Comparison of ENCODE assay signal across 1 cellular context in the genomic region with DNA sequence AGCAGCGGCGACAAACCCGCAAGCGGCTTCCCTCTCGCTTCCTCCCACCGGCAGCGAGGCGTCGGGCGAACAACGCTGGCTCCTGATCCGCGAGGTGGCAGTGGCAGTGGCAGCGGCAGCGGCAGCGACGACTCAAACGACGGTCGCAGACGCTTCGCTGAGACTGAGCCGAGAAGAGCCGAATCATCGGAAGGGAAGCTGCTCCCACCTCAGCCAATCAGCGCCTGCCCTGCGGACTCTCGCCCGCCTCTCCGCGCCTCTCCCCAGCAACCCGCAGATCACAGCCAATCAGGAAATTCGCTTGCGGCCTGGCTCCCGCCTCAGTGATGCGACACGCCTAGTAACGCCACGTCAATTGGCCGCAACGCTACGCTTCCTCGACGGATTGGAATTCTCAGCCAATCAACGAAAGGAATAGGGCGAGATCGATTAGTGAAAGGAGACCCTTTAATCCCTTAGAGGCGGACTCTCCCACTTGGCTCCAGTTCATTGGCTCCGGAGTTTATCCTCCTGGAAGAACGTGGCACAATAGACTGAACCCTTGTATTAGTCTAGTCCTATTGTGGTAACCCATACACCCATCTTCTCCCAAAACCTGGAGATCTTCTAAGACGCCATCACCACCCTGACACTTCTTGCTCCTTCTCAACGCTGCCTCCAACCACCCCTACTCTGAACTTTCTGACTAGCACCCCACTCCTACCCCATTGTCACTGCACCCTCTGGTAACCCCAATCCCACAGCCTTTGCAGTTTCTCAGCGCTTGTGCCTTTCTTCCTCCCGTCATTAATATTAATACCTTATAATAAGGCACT.
TF ChIP-seq lines count a peak whose summit lies in the region.

Gene VCP, minus strand, starts transcription at position 165 of the 815 bp plus-strand sequence. CDS start 272 bp downstream, outside the sequence.

TF ChIP-seq in HepG2, 621 proteins besides CTCF, POLR2A, EP300 and RAD21 (continued from another document and continues in another):
- no peak for TF ChIP-seq ZNF576 (CRISPR knock-in tag; IDR thresholded peaks at IDR 0.05)
- TF ChIP-seq NKX3-1 (CRISPR knock-in tag; IDR thresholded peaks at IDR 0.05): no peak
- TF ChIP-seq AGO2 (optimal IDR thresholded peaks at IDR 0.05; ENCODE audit: low read depth, low read length): no peak
- no peak for TF ChIP-seq ZFP36 (IDR thresholded peaks at IDR 0.05; ENCODE audit: borderline replicate concordance, low read depth, low read length, partially characterized antibody)
- no peak for TF ChIP-seq EEA1 (CRISPR knock-in tag; IDR thresholded peaks at IDR 0.05; ENCODE audit: borderline replicate concordance)
- no peak for TF ChIP-seq ZNF800 (CRISPR knock-in tag; IDR thresholded peaks at IDR 0.05)
- peak; percentile 62; the same call in 1 of the 2 replicates for TF ChIP-seq RELA (CRISPR knock-in tag; IDR thresholded peaks at IDR 0.05)
- TF ChIP-seq ZNF780A (CRISPR knock-in tag; IDR thresholded peaks at IDR 0.05): no peak
- TF ChIP-seq HMG20B (CRISPR knock-in tag; conservative IDR thresholded peaks at IDR 0.05): no peak; the same call in 1 of the 2 replicates
- TF ChIP-seq GLI4 (CRISPR knock-in tag; IDR thresholded peaks at IDR 0.05; ENCODE audit: borderline replicate concordance): no peak
- TF ChIP-seq XBP1 (CRISPR knock-in tag; IDR thresholded peaks at IDR 0.05): peak; percentile 93; the same call in 1 of the 2 replicates
- no peak for TF ChIP-seq ZSCAN29 (CRISPR knock-in tag; conservative IDR thresholded peaks at IDR 0.05)
- 0 out of 2 replicates have a peak, but pooled peaks have one; percentile 11 for TF ChIP-seq RXRA (CRISPR knock-in tag; IDR thresholded peaks at IDR 0.05)
- TF ChIP-seq ZNF382 (CRISPR knock-in tag; IDR thresholded peaks at IDR 0.05; ENCODE audit: borderline replicate concordance): no peak
- TF ChIP-seq ARHGAP35 (CRISPR knock-in tag; IDR thresholded peaks at IDR 0.05; ENCODE audit: borderline replicate concordance): 0 out of 2 replicates have a peak, but pooled peaks have one; percentile 65
- no peak for TF ChIP-seq ETV6 (CRISPR knock-in tag; conservative IDR thresholded peaks at IDR 0.05)
- TF ChIP-seq ZNF615 (CRISPR knock-in tag; IDR thresholded peaks at IDR 0.05; ENCODE audit: borderline replicate concordance): no peak
- TF ChIP-seq HCFC1 (IDR thresholded peaks at IDR 0.05; ENCODE audit: low read depth, low read length): no peak; the same call in 1 of the 2 replicates
- TF ChIP-seq, protein P1, sequence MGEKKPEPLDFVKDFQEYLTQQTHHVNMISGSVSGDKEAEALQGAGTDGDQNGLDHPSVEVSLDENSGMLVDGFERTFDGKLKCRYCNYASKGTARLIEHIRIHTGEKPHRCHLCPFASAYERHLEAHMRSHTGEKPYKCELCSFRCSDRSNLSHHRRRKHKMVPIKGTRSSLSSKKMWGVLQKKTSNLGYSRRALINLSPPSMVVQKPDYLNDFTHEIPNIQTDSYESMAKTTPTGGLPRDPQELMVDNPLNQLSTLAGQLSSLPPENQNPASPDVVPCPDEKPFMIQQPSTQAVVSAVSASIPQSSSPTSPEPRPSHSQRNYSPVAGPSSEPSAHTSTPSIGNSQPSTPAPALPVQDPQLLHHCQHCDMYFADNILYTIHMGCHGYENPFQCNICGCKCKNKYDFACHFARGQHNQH (CRISPR knock-in tag; IDR thresholded peaks at IDR 0.05): no peak; the same call in none of the 2 replicates
- TF ChIP-seq ZNF354B (CRISPR knock-in tag; IDR thresholded peaks at IDR 0.05): no peak
- TF ChIP-seq ZNF331 (CRISPR knock-in tag; IDR thresholded peaks at IDR 0.05): no peak; the same call in none of the 2 replicates
- TF ChIP-seq KLF13 (CRISPR knock-in tag; IDR thresholded peaks at IDR 0.05): no peak
- TF ChIP-seq ZMYM2 (CRISPR knock-in tag; IDR thresholded peaks at IDR 0.05): no peak
- no peak; the same call in 1 of the 2 replicates for TF ChIP-seq ELF3 (CRISPR knock-in tag; IDR thresholded peaks at IDR 0.05)
- TF ChIP-seq SP1 (IDR thresholded peaks at IDR 0.05): no peak
- peak; percentile 56 for TF ChIP-seq SP1 (CRISPR knock-in tag; IDR thresholded peaks at IDR 0.05)
- TF ChIP-seq, protein P2, sequence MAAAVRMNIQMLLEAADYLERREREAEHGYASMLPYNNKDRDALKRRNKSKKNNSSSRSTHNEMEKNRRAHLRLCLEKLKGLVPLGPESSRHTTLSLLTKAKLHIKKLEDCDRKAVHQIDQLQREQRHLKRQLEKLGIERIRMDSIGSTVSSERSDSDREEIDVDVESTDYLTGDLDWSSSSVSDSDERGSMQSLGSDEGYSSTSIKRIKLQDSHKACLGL (CRISPR knock-in tag; IDR thresholded peaks at IDR 0.05): peak; percentile 69; the same call in 1 of the 2 replicates
- TF ChIP-seq ZBTB8A (CRISPR knock-in tag; IDR thresholded peaks at IDR 0.05; ENCODE audit: borderline replicate concordance, low read depth): no peak
- TF ChIP-seq ZNF205 (CRISPR knock-in tag; IDR thresholded peaks at IDR 0.05): no peak
- TF ChIP-seq ZNF3 (CRISPR knock-in tag; IDR thresholded peaks at IDR 0.05): no peak
- TF ChIP-seq, protein P3, sequence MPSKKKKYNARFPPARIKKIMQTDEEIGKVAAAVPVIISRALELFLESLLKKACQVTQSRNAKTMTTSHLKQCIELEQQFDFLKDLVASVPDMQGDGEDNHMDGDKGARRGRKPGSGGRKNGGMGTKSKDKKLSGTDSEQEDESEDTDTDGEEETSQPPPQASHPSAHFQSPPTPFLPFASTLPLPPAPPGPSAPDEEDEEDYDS (CRISPR knock-in tag; IDR thresholded peaks at IDR 0.05): peak; percentile 71; the same call in 1 of the 2 replicates
- no peak for TF ChIP-seq ZBTB40 (IDR thresholded peaks at IDR 0.05)
- TF ChIP-seq ZBTB40 (CRISPR knock-in tag; IDR thresholded peaks at IDR 0.05): no peak
- TF ChIP-seq RCOR2 (CRISPR knock-in tag; IDR thresholded peaks at IDR 0.05): no peak
- TF ChIP-seq, protein P4, sequence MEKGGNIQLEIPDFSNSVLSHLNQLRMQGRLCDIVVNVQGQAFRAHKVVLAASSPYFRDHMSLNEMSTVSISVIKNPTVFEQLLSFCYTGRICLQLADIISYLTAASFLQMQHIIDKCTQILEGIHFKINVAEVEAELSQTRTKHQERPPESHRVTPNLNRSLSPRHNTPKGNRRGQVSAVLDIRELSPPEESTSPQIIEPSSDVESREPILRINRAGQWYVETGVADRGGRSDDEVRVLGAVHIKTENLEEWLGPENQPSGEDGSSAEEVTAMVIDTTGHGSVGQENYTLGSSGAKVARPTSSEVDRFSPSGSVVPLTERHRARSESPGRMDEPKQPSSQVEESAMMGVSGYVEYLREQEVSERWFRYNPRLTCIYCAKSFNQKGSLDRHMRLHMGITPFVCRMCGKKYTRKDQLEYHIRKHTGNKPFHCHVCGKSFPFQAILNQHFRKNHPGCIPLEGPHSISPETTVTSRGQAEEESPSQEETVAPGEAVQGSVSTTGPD (CRISPR knock-in tag; IDR thresholded peaks at IDR 0.05): no peak
- TF ChIP-seq CREB3 (CRISPR knock-in tag; IDR thresholded peaks at IDR 0.05): no peak; the same call in 1 of the 2 replicates
- TF ChIP-seq, protein P5, sequence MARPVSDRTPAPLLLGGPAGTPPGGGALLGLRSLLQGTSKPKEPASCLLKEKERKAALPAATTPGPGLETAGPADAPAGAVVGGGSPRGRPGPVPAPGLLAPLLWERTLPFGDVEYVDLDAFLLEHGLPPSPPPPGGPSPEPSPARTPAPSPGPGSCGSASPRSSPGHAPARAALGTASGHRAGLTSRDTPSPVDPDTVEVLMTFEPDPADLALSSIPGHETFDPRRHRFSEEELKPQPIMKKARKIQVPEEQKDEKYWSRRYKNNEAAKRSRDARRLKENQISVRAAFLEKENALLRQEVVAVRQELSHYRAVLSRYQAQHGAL (CRISPR knock-in tag; IDR thresholded peaks at IDR 0.05; ENCODE audit: not compliant biosample characterization): no peak
- TF ChIP-seq ZNF589 (CRISPR knock-in tag; conservative IDR thresholded peaks at IDR 0.05): no peak
- TF ChIP-seq ZNF33A (CRISPR knock-in tag; IDR thresholded peaks at IDR 0.05; ENCODE audit: borderline replicate concordance): no peak
- TF ChIP-seq, protein P6, sequence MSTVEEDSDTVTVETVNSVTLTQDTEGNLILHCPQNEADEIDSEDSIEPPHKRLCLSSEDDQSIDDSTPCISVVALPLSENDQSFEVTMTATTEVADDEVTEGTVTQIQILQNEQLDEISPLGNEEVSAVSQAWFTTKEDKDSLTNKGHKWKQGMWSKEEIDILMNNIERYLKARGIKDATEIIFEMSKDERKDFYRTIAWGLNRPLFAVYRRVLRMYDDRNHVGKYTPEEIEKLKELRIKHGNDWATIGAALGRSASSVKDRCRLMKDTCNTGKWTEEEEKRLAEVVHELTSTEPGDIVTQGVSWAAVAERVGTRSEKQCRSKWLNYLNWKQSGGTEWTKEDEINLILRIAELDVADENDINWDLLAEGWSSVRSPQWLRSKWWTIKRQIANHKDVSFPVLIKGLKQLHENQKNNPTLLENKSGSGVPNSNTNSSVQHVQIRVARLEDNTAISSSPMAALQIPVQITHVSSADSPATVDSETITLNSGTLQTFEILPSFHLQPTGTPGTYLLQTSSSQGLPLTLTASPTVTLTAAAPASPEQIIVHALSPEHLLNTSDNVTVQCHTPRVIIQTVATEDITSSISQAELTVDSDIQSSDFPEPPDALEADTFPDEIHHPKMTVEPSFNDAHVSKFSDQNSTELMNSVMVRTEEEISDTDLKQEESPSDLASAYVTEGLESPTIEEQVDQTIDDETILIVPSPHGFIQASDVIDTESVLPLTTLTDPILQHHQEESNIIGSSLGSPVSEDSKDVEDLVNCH (CRISPR knock-in tag; IDR thresholded peaks at IDR 0.05): no peak
